ENCODE assay signal across 7 cellular contexts in genomic region chr17:78798695-78799559, GRCh38. TPM values are rescaled to one million over a fixed set of nuclear protein-coding genes. Genes with fewer than 3 reads are reported as not detected.
DNase-seq lines count a peak whose midpoint lies in the region; ATAC-seq, FAIRE-seq and TF ChIP-seq lines count a peak whose summit lies in the region.

No MANE protein-coding gene starts in this region.

- POLR2A ChIA-PET in HepG2 (lab: Yijun Ruan, JAX) = no interaction called here

- H3K9ac ChIP-seq in KMS-11 (no peak overlapping the region), HepG2 (ENCODE audit: insufficient read depth, low read depth, low read length) (no peak overlapping the region)

- H3K4me1 ChIP-seq in DOHH2 (ENCODE audit: control insufficient read depth, low read length) (no peaks in the 10 kb centered on the region), KMS-11 (ENCODE audit: low read depth, poor library complexity, severe bottlenecking) (no peaks in the 10 kb centered on the region), HepG2 (ENCODE audit: insufficient read depth, low read length) (no peaks in the 10 kb centered on the region)

- H3K9me3 ChIP-seq in DOHH2 (ENCODE audit: control insufficient read depth, insufficient read depth, low read length) (no peaks in the 10 kb centered on the region), HepG2 (ENCODE audit: low read length) (no peaks in the 10 kb centered on the region)

- DNase-seq in astrocyte of the cerebellum (ENCODE audit: low read depth) (no peak), HepG2 (ENCODE audit: low spot score) (peak; percentile 50), dedifferentiated amniotic fluid mesenchymal stem cell (ENCODE audit: extremely low spot score) (no peak)

- intact Hi-C loops in HepG2 (cut with micrococcal nuclease; ENCODE audit: unreplicated experiment) = loop anchor here (10.0 kb wide), 1 partner anchor 304 kb away; no protein-coding TSS in a partner anchor

- FAIRE-seq in HepG2 (lab: Jason Lieb, UNC) = peak; percentile 55

- H3K4me2 ChIP-seq in DOHH2 (ENCODE audit: low read length) (no peak overlapping the region), KMS-11 (no peak overlapping the region), HepG2 (ENCODE audit: low read depth, low read length) (no peak overlapping the region)

- peak; percentile 56 for ATAC-seq in HepG2
- ATAC-seq in HG03378 (IDR thresholded peaks at IDR 0.05; ENCODE audit: unreplicated experiment) = no peak
- ATAC-seq in HG03521 (IDR thresholded peaks at IDR 0.05; ENCODE audit: unreplicated experiment) = no peak

- TF ChIP-seq EP300 in HepG2 (IDR thresholded peaks at IDR 0.05; ENCODE audit: low read depth in 2 of 2, low read length in 2 of 2) (no peak), HepG2 (CRISPR knock-in tag; IDR thresholded peaks at IDR 0.05; ENCODE audit: borderline replicate concordance) (no peak)

- no peak overlapping the region for H3K4me3 ChIP-seq in DOHH2 (ENCODE audit: low read length)
- H3K4me3 ChIP-seq in KMS-11 (IDR thresholded peaks at IDR 0.05; ENCODE audit: insufficient read depth, low read depth, low read length) = no peak overlapping the region
- no peak overlapping the region for H3K4me3 ChIP-seq in astrocyte of the cerebellum (ENCODE audit: low read depth, low read length)
- no peak overlapping the region for H3K4me3 ChIP-seq in HepG2 (replicated peaks in 1 of 3; ENCODE audit: insufficient read depth in 1 of 3, low read depth in 2 of 3, low read length in 3 of 3)

- in situ Hi-C loops in astrocyte of the cerebellum (cut with HindIII; ENCODE audit: low sequenced_read_pairs) = no loop called here
- in situ Hi-C loops in HepG2 (cut with HindIII; ENCODE audit: extremely low pct_ligation_motif_present, low pct_unique_long_range_greater_than_20kb) = no loop called here

- H3K36me3 ChIP-seq in DOHH2 (ENCODE audit: control insufficient read depth, low read length) (peaks cover 87% of the 10 kb centered on the region), KMS-11 (ENCODE audit: insufficient read depth) (peaks cover 20% of the 10 kb centered on the region), HepG2 (replicated peaks in 1 of 2; ENCODE audit: control insufficient read depth in 1 of 2, insufficient read depth in 2 of 2, low read length in 2 of 2) (peaks cover 66 to 83% of the 10 kb centered on the region in 2 experiments)

- H4K20me1 ChIP-seq in DOHH2 (ENCODE audit: control insufficient read depth, insufficient read depth, low read depth, low read length) (no peaks in the 10 kb centered on the region), KMS-11 (ENCODE audit: insufficient read depth) (no peaks in the 10 kb centered on the region), HepG2 (ENCODE audit: insufficient read depth, low read length) (no peaks in the 10 kb centered on the region)

- peak; percentile 60 for TF ChIP-seq CTCF in DOHH2 (IDR thresholded peaks at IDR 0.05; ENCODE audit: low read depth, low read length, poor library complexity, severe bottlenecking)
- TF ChIP-seq CTCF in KMS-11 (conservative IDR thresholded peaks at IDR 0.05; ENCODE audit: low read depth, low read length) = peak; percentile 66
- TF ChIP-seq CTCF in astrocyte of the cerebellum (IDR thresholded peaks at IDR 0.05; ENCODE audit: low read depth, low read length, missing control alignments) = peak; percentile 48
- peak; percentile 79 for TF ChIP-seq CTCF in HepG2 (CRISPR knock-in tag; IDR thresholded peaks at IDR 0.05)

- H3K27ac ChIP-seq in DOHH2 (ENCODE audit: low read depth, low read length) (no peak overlapping the region), KMS-11 (no peak overlapping the region), HepG2 (ENCODE audit: extremely low read length, insufficient read depth, low read length) (no peak overlapping the region)

- no peaks in the 10 kb centered on the region for H3K27me3 ChIP-seq in DOHH2 (ENCODE audit: control insufficient read depth, low read length)
- no peaks in the 10 kb centered on the region for H3K27me3 ChIP-seq in KMS-11 (ENCODE audit: insufficient read depth, low read depth)
- H3K27me3 ChIP-seq in HepG2 (ENCODE audit: control insufficient read depth in 1 of 2, insufficient read depth in 2 of 2, low read length in 2 of 2) = no peaks in the 10 kb centered on the region

- WGBS in HepG2 (ENCODE audit: low lambda C conversion rate) = 92% methylated on average over 33 of the region's 33 CpGs

- 0 out of 2 replicates have a peak, but pooled peaks have one; percentile 46 for TF ChIP-seq RAD21 in HepG2 (CRISPR knock-in tag; IDR thresholded peaks at IDR 0.05)

- H3F3A ChIP-seq in DOHH2 (ENCODE audit: control insufficient read depth, insufficient read depth) = no peaks in the 10 kb centered on the region

- H3K79me2 ChIP-seq in DOHH2 (ENCODE audit: control insufficient read depth, low read length) (peaks cover 5% of the 10 kb centered on the region; the same call in 1 of the 2 replicates), KMS-11 (ENCODE audit: insufficient read depth, low read depth) (no peaks in the 10 kb centered on the region; the same call in 1 of the 2 replicates), HepG2 (ENCODE audit: insufficient read depth, low read length) (no peaks in the 10 kb centered on the region)

- no peaks in the 10 kb centered on the region for H3K9me2 ChIP-seq in DOHH2 (replicated peaks; ENCODE audit: control insufficient read depth, low read length)

- TF ChIP-seq POLR2A in HepG2 (IDR thresholded peaks at IDR 0.05; ENCODE audit: insufficient read depth in 1 of 2, low read depth in 2 of 2, low read length in 2 of 2) = no peak

- CTCF ChIA-PET in HepG2 (lab: Yijun Ruan, JAX; ENCODE audit: low intra/inter-chr PET ratio, low total read pairs) = interaction anchor here (1.1 kb wide), 1 partner anchor 301 kb away, joined by 3 read pairs; no protein-coding TSS in a partner anchor

- H2AFZ ChIP-seq in KMS-11 (ENCODE audit: low read depth) = no peak overlapping the region
- H2AFZ ChIP-seq in HepG2 (ENCODE audit: low read length) = no peak overlapping the region

- BruUV-seq in HepG2 (replicated peaks; lab: Mats Ljungman, UMichigan) = no TSS peak

TF ChIP-seq in HepG2, 621 proteins besides CTCF, POLR2A, EP300 and RAD21 (continues in another document):
- no peak for TF ChIP-seq KDM5A (IDR thresholded peaks at IDR 0.05; ENCODE audit: borderline replicate concordance, low read length)

RNA-seq across cellular contexts. Expression of gene CYTH1, which starts 16.9 kb away (rescaled TPM):
- 20.1 and 21.3 TPM in 2 replicates for total RNA-seq in HepG2 (2016; rRNA removed; fragmentation: Illumina TruSeq; extraction: Trizol)
- 4.6 and 4.8 TPM in 2 replicates for total RNA-seq in HepG2 (2016; cell fraction: cytosol; rRNA removed; fragmentation: Illumina TruSeq; extraction: Trizol; ENCODE audit: low read depth)
- 20.2 and 20.6 TPM in 2 replicates for total RNA-seq in HepG2 (2016; cell fraction: insoluble cytoplasmic fraction; rRNA removed; fragmentation: Illumina TruSeq; extraction: Trizol)
- total RNA-seq in HepG2 (2016; cell fraction: membrane; rRNA removed; fragmentation: Illumina TruSeq; extraction: Trizol) = 12.9 and 13.2 TPM in 2 replicates
- total RNA-seq in HepG2 (2016; cell fraction: nucleus; rRNA removed; fragmentation: Illumina TruSeq; extraction: Trizol) = 21.3 and 24.7 TPM in 2 replicates
- polyA plus RNA-seq in HepG2 (2011; rRNA removed) = 48.9 and 66.5 TPM in 2 replicates
- 36.2 and 36.3 TPM in 2 replicates for polyA plus RNA-seq in HepG2 (2011; cell fraction: cytosol; rRNA removed)
- polyA plus RNA-seq in HepG2 (2011; cell fraction: nucleus; rRNA removed) = 233 and 263 TPM in 2 replicates
- 33.2 and 38.1 TPM in 2 replicates for polyA plus RNA-seq in HepG2 (2012)
- 2.0 TPM in 2 replicates for polyA plus RNA-seq in HepG2 (2016; cell fraction: cytosol; fragmentation: Illumina TruSeq; extraction: Trizol; ENCODE audit: low read depth)
- polyA plus RNA-seq in HepG2 (2016; cell fraction: insoluble cytoplasmic fraction; fragmentation: Illumina TruSeq; extraction: Trizol; ENCODE audit: low read depth) = 22.9 and 27.1 TPM in 2 replicates
- polyA plus RNA-seq in HepG2 (2016; cell fraction: membrane; fragmentation: Illumina TruSeq; extraction: Trizol; ENCODE audit: low read depth) = 7.5 and 8.2 TPM in 2 replicates
- 48.3 and 49.0 TPM in 2 replicates for polyA plus RNA-seq in HepG2 (2016; cell fraction: nucleus; fragmentation: Illumina TruSeq; extraction: Trizol; ENCODE audit: insufficient read depth, low read depth)
- 20.1 and 43.0 TPM in 2 replicates for polyA minus RNA-seq in HepG2 (2011; rRNA and poly(A)+ RNA removed; ENCODE audit: low replicate concordance)
- 16.4 and 17.8 TPM in 2 replicates for polyA minus RNA-seq in HepG2 (2011; cell fraction: cytosol; rRNA and poly(A)+ RNA removed)
- 66.4 and 72.6 TPM in 2 replicates for polyA minus RNA-seq in HepG2 (2011; cell fraction: nucleus; rRNA and poly(A)+ RNA removed)

RNA-seq across cellular contexts. Expression of gene USP36, which starts 41.7 kb away (rescaled TPM):
- 29.6 and 30.7 TPM in 2 replicates for total RNA-seq in HepG2 (2016; rRNA removed; fragmentation: Illumina TruSeq; extraction: Trizol)
- 17.6 and 21.4 TPM in 2 replicates for total RNA-seq in HepG2 (2016; cell fraction: cytosol; rRNA removed; fragmentation: Illumina TruSeq; extraction: Trizol; ENCODE audit: low read depth)
- 29.5 and 30.6 TPM in 2 replicates for total RNA-seq in HepG2 (2016; cell fraction: insoluble cytoplasmic fraction; rRNA removed; fragmentation: Illumina TruSeq; extraction: Trizol)
- total RNA-seq in HepG2 (2016; cell fraction: membrane; rRNA removed; fragmentation: Illumina TruSeq; extraction: Trizol) = 23.9 and 28.0 TPM in 2 replicates
- total RNA-seq in HepG2 (2016; cell fraction: nucleus; rRNA removed; fragmentation: Illumina TruSeq; extraction: Trizol) = 45.6 and 50.9 TPM in 2 replicates
- polyA plus RNA-seq in HepG2 (2011; rRNA removed) = 45.9 and 49.4 TPM in 2 replicates
- polyA plus RNA-seq in HepG2 (2011; cell fraction: cytosol; rRNA removed) = 22.4 and 27.2 TPM in 2 replicates
- 148 and 160 TPM in 2 replicates for polyA plus RNA-seq in HepG2 (2011; cell fraction: nucleus; rRNA removed)
- 49.1 and 55.7 TPM in 2 replicates for polyA plus RNA-seq in HepG2 (2012)
- 1.6 and 2.3 TPM in 2 replicates for polyA plus RNA-seq in HepG2 (2016; cell fraction: cytosol; fragmentation: Illumina TruSeq; extraction: Trizol; ENCODE audit: low read depth)
- polyA plus RNA-seq in HepG2 (2016; cell fraction: insoluble cytoplasmic fraction; fragmentation: Illumina TruSeq; extraction: Trizol; ENCODE audit: low read depth) = 22.1 and 28.5 TPM in 2 replicates
- polyA plus RNA-seq in HepG2 (2016; cell fraction: membrane; fragmentation: Illumina TruSeq; extraction: Trizol; ENCODE audit: low read depth) = 6.8 and 7.2 TPM in 2 replicates
- 90.2 and 93.2 TPM in 2 replicates for polyA plus RNA-seq in HepG2 (2016; cell fraction: nucleus; fragmentation: Illumina TruSeq; extraction: Trizol; ENCODE audit: insufficient read depth, low read depth)
- polyA minus RNA-seq in HepG2 (2011; rRNA and poly(A)+ RNA removed; ENCODE audit: low replicate concordance) = 82.7 and 86.0 TPM in 2 replicates
- polyA minus RNA-seq in HepG2 (2011; cell fraction: cytosol; rRNA and poly(A)+ RNA removed) = 18.0 and 21.4 TPM in 2 replicates
- polyA minus RNA-seq in HepG2 (2011; cell fraction: nucleus; rRNA and poly(A)+ RNA removed) = 71.6 and 79.7 TPM in 2 replicates
